ENCODE assay signal across 21 cellular contexts in genomic region chr2:140551291-140551690, GRCh38.
DNase-seq lines count a peak whose midpoint lies in the region; ATAC-seq and TF ChIP-seq lines count a peak whose summit lies in the region.
"Had no signal": no experiment of that assay in that cellular context is flagged by ENCODE, and none has a peak within 500 bp of the region (broad histone marks: within the 10 kb centered on the region; RNA-seq: fewer than 3 reads in every experiment).

No MANE protein-coding gene starts in this region.

- no peak overlapping the region for H3K4me3 Mint-ChIP-seq in H9
- H3K4me3 Mint-ChIP-seq: CD8-positive, alpha-beta memory T cell had no signal

- H3K9me3 ChIP-seq in H9 (ENCODE audit: control insufficient read depth, low read depth, low read length): no peaks in the 10 kb centered on the region
- H3K9me3 ChIP-seq in neuronal stem cell (replicated peaks in 1 of 2; ENCODE audit: control insufficient read depth in 2 of 2, insufficient read depth in 1 of 2, low read depth in 1 of 2, low read length in 2 of 2): no peaks in the 10 kb centered on the region
- H3K9me3 ChIP-seq in upper lobe of right lung: no peaks in the 10 kb centered on the region

- H3K27ac ChIP-seq in H9 (ENCODE audit: insufficient read length, low read depth, low read length) (no peak overlapping the region), neuronal stem cell (replicated peaks; ENCODE audit: low read length) (no peak overlapping the region), upper lobe of right lung (no peak overlapping the region)
- H3K27ac ChIP-seq: C4-2B, GM23248, HL-60 had no signal

- peak overlapping the region in 2 of 3 experiments; percentile 53 to 87; a peak in 3 of 7 replicates for H3K27ac Mint-ChIP-seq in H9
- H3K27ac Mint-ChIP-seq: CD8-positive, alpha-beta memory T cell had no signal

- no peaks in the 10 kb centered on the region for H3K36me3 Mint-ChIP-seq in H9 (ENCODE audit: insufficient read depth in 1 of 3, low read depth in 3 of 3)
- H3K36me3 Mint-ChIP-seq: CD8-positive, alpha-beta memory T cell had no signal

- H4K8ac ChIP-seq in H9 (replicated peaks; ENCODE audit: insufficient read length, low read depth, low read length): no peak overlapping the region
- H4K8ac ChIP-seq in neuronal stem cell (ENCODE audit: low read depth, low read length): no peak overlapping the region

- no peaks in the 10 kb centered on the region for H3K23me2 ChIP-seq in H9 (ENCODE audit: insufficient read length, low read depth, low read length, poor library complexity, severe bottlenecking)

- no peaks in the 10 kb centered on the region for H4K20me1 ChIP-seq in H9 (ENCODE audit: control insufficient read depth, insufficient read depth, insufficient read length)

- H4K91ac ChIP-seq in H9 (ENCODE audit: insufficient read length, low read depth, low read length) (no peak overlapping the region), neuronal stem cell (ENCODE audit: low read depth, low read length, poor library complexity) (no peak overlapping the region)

- no peaks in the 10 kb centered on the region for H3K79me1 ChIP-seq in H9 (ENCODE audit: insufficient read depth, low read depth, low read length, poor library complexity, severe bottlenecking)
- H3K79me1 ChIP-seq in neuronal stem cell (ENCODE audit: low read depth, low read length): no peaks in the 10 kb centered on the region

- no CpG with 5 or more reads among the region's 1 CpG for WGBS in H9 (ENCODE audit: extremely low coverage, insufficient read length, low lambda C conversion rate)
- WGBS in neuronal stem cell (ENCODE audit: extremely low coverage in 2 of 2, insufficient read length in 2 of 2, insufficient replicate concordance in 1 of 2), 2 donors: no CpG with 5 or more reads among the region's 1 CpG

- H3K4me1 ChIP-seq in H9 (ENCODE audit: insufficient read depth, low read length): no peaks in the 10 kb centered on the region
- peaks cover 0 to 1% of the 10 kb centered on the region in 2 donors for H3K4me1 ChIP-seq in neuronal stem cell (ENCODE audit: control insufficient read depth in 2 of 2, insufficient read depth in 1 of 2, low read depth in 1 of 2, low read length in 2 of 2)
- no peaks in the 10 kb centered on the region for H3K4me1 ChIP-seq in upper lobe of right lung

- H3K79me2 ChIP-seq in H9 (ENCODE audit: insufficient read depth, low read length): no peaks in the 10 kb centered on the region

- H3K14ac ChIP-seq in H9 (ENCODE audit: insufficient read depth, low read length) (no peak overlapping the region), neuronal stem cell (ENCODE audit: low read length) (no peak overlapping the region)

- H3K4me2 ChIP-seq in H9 (ENCODE audit: insufficient read depth, insufficient read length, low read length) (no peak overlapping the region), neuronal stem cell (ENCODE audit: insufficient read depth, low read length, poor library complexity, severe bottlenecking) (no peak overlapping the region)

- no peak overlapping the region for H2BK5ac ChIP-seq in H9 (ENCODE audit: insufficient read length, low read length)
- H2BK5ac ChIP-seq in neuronal stem cell (ENCODE audit: low read length): no peak overlapping the region

- H2BK12ac ChIP-seq in H9 (ENCODE audit: insufficient read length, low read depth, low read length) (no peak overlapping the region), neuronal stem cell (ENCODE audit: low read length) (no peak overlapping the region)

- H3K4me3 ChIP-seq in epithelial cell of proximal tubule (ENCODE audit: low read depth, low read length): no peak overlapping the region
- no peak overlapping the region for H3K4me3 ChIP-seq in neuronal stem cell (ENCODE audit: low read length in 2 of 2)
- H3K4me3 ChIP-seq in upper lobe of right lung: no peak overlapping the region
- H3K4me3 ChIP-seq: GM23248 had no signal

- H2BK15ac ChIP-seq in H9 (ENCODE audit: low read depth, low read length): no peak overlapping the region
- H2BK15ac ChIP-seq in neuronal stem cell (ENCODE audit: low read length): no peak overlapping the region

- no peak overlapping the region for H2BK20ac ChIP-seq in H9 (ENCODE audit: low read depth, low read length, poor library complexity, severe bottlenecking)

- no peak overlapping the region for H3K56ac ChIP-seq in H9 (ENCODE audit: insufficient read length, low read depth, low read length)

- no peak overlapping the region for H2AK5ac ChIP-seq in H9 (ENCODE audit: insufficient read length, low read length)
- H2AK5ac ChIP-seq in neuronal stem cell (ENCODE audit: low read depth, low read length): no peak overlapping the region

- H3K4ac ChIP-seq in H9 (ENCODE audit: low read depth, low read length) (no peak overlapping the region), neuronal stem cell (ENCODE audit: low read length) (no peak overlapping the region)

- intact Hi-C loops in upper lobe of right lung (cut with DNase I): no loop called here

- H3K18ac ChIP-seq in H9 (ENCODE audit: insufficient read length, low read depth, low read length) (no peak overlapping the region), neuronal stem cell (ENCODE audit: low read length) (no peak overlapping the region)

- no peak for TF ChIP-seq CTCF in H9 (conservative IDR thresholded peaks at IDR 0.05)
- TF ChIP-seq CTCF in epithelial cell of proximal tubule (conservative IDR thresholded peaks at IDR 0.05; ENCODE audit: low read depth, low read length): no peak
- TF ChIP-seq CTCF in upper lobe of right lung (IDR thresholded peaks at IDR 0.05): no peak

- no peak for DNase-seq in H9
- DNase-seq in epithelial cell of proximal tubule (ENCODE audit: low read depth): peak; percentile 47
- DNase-seq in kidney tubule cell (ENCODE audit: low spot score): peak; percentile 63
- DNase-seq in neuronal stem cell (ENCODE audit: low spot score): no peak
- DNase-seq in upper lobe of right lung: no peak
- no peak for DNase-seq in HT-29 (ENCODE audit: low spot score)
- DNase-seq: Calu3; CD8-positive, alpha-beta memory T cell; DMS153; GM23248; KBM-7; NCI-H1105; NCI-H2029; NCI-H2227 treated with DMSO at 0.1 percent for 48 hours; NCI-H510A had no signal

- no peak overlapping the region for H3T11ph ChIP-seq in H9 (ENCODE audit: low read length)

- no peak overlapping the region for H4K5ac ChIP-seq in H9 (ENCODE audit: insufficient read length, low read depth, low read length)

- H3K27me3 Mint-ChIP-seq in H9 (ENCODE audit: low read depth): no peaks in the 10 kb centered on the region
- H3K27me3 Mint-ChIP-seq: CD8-positive, alpha-beta memory T cell had no signal

- no peak overlapping the region for H2AFZ ChIP-seq in H9 (ENCODE audit: low read length)
- H2AFZ ChIP-seq in neuronal stem cell (ENCODE audit: low read length): peak overlapping the region; percentile 86
- H2AFZ ChIP-seq: GM23248 had no signal

- H2BK120ac ChIP-seq in H9 (ENCODE audit: low read depth, low read length, poor library complexity, severe bottlenecking) (no peak overlapping the region), neuronal stem cell (ENCODE audit: low read depth, low read length) (no peak overlapping the region)

- H3K36me3 ChIP-seq in neuronal stem cell (replicated peaks in 1 of 2; ENCODE audit: control insufficient read depth in 2 of 2, insufficient read depth in 2 of 2, low read length in 2 of 2): no peaks in the 10 kb centered on the region
- H3K36me3 ChIP-seq in upper lobe of right lung: no peaks in the 10 kb centered on the region

- ATAC-seq in GM19463 (IDR thresholded peaks at IDR 0.05; ENCODE audit: unreplicated experiment) (no peak), GM21447 (IDR thresholded peaks at IDR 0.05; ENCODE audit: unreplicated experiment) (no peak), upper lobe of right lung (no peak)
- ATAC-seq: HCT116, Panc1 had no signal

- H3K9ac ChIP-seq in H9 (ENCODE audit: extremely low read depth, insufficient read length, low read length) (no peak overlapping the region), neuronal stem cell (ENCODE audit: low read depth, low read length, poor library complexity) (no peak overlapping the region)
- H3K9ac ChIP-seq: GM23248 had no signal

- H3K4me1 Mint-ChIP-seq in H9: no peaks in the 10 kb centered on the region; a peak in 1 of 4 replicates
- H3K4me1 Mint-ChIP-seq: CD8-positive, alpha-beta memory T cell had no signal

- H3K9me3 Mint-ChIP-seq in H9: no peaks in the 10 kb centered on the region

- H3K23ac ChIP-seq in H9 (ENCODE audit: insufficient read length, low read depth, low read length): no peak overlapping the region
- H3K23ac ChIP-seq in neuronal stem cell (ENCODE audit: low read depth, low read length, poor library complexity): no peak overlapping the region

- H3K27me3 ChIP-seq in H9 (ENCODE audit: insufficient read depth, low read length) (no peaks in the 10 kb centered on the region), neuronal stem cell (ENCODE audit: control insufficient read depth in 3 of 3, insufficient read depth in 3 of 3, low read depth in 1 of 3, low read length in 3 of 3) (no peaks in the 10 kb centered on the region), upper lobe of right lung (no peaks in the 10 kb centered on the region)

Comparison
In these comparisons a context has a peak if more than half of its experiments do, and no peak if none do; other contexts are left out.
1. DNase-seq: peak in epithelial cell of proximal tubule (single experiment) and kidney tubule cell (single experiment); none in H9 (single experiment), neuronal stem cell (single experiment), upper lobe of right lung (single experiment) and HT-29 (single experiment).